Comparison of ENCODE assay signal across 9 cellular contexts in genomic region chr2:181305151-181306123, GRCh38.
A peak's percentile ranks its signal among the peaks of the same experiment; 100 is the strongest.
DNase-seq lines count a peak whose midpoint lies in the region; ATAC-seq, FAIRE-seq and TF ChIP-seq lines count a peak whose summit lies in the region.
"Had no signal": no experiment of that assay in that cellular context is flagged by ENCODE, and none has a peak within 500 bp of the region (broad histone marks: within the 10 kb centered on the region; RNA-seq: fewer than 3 reads in every experiment).

No MANE protein-coding gene starts in this region.

- H3K14ac ChIP-seq in trophoblast cell (ENCODE audit: low read length), result no peak overlapping the region

- H4K91ac ChIP-seq in trophoblast cell (ENCODE audit: low read depth, low read length), result no peak overlapping the region

- H3K36me3 ChIP-seq in BLaER1, result no peaks in the 10 kb centered on the region
- H3K36me3 ChIP-seq in astrocyte (ENCODE audit: insufficient read depth, low read length), result no peaks in the 10 kb centered on the region
- no peaks in the 10 kb centered on the region for H3K36me3 ChIP-seq in trophoblast cell (ENCODE audit: control insufficient read depth in 1 of 2, insufficient read depth in 2 of 2, low read length in 2 of 2)
- no peaks in the 10 kb centered on the region for H3K36me3 ChIP-seq in uterus

- no peak overlapping the region for H3K4ac ChIP-seq in trophoblast cell (ENCODE audit: low read depth, low read length)

- peak overlapping the region; percentile 61 for H3K23ac ChIP-seq in trophoblast cell (ENCODE audit: low read length)

- peak overlapping the region; percentile 85 for H3K4me2 ChIP-seq in BLaER1
- H3K4me2 ChIP-seq in astrocyte (ENCODE audit: low read length), result no peak overlapping the region
- no peak overlapping the region for H3K4me2 ChIP-seq in trophoblast cell (ENCODE audit: low read length)

- no peak for FAIRE-seq in astrocyte (lab: Jason Lieb, UNC)
- FAIRE-seq: H1 had no signal

- H4K20me1 ChIP-seq in BLaER1 (no peaks in the 10 kb centered on the region), astrocyte (ENCODE audit: insufficient read depth, low read length) (no peaks in the 10 kb centered on the region)

- H3K9ac ChIP-seq in BLaER1 (peak overlapping the region; percentile 78), astrocyte (ENCODE audit: low read length) (no peak overlapping the region), trophoblast cell (ENCODE audit: low read length) (no peak overlapping the region)

- no peaks in the 10 kb centered on the region for H3K9me3 Mint-ChIP-seq in astrocyte (ENCODE audit: unreplicated experiment)

- H2BK12ac ChIP-seq in trophoblast cell (ENCODE audit: low read length), result no peak overlapping the region

- no peak overlapping the region for H2BK5ac ChIP-seq in trophoblast cell (ENCODE audit: low read depth, low read length, poor library complexity)

- ATAC-seq in GM18868 (IDR thresholded peaks at IDR 0.05; ENCODE audit: unreplicated experiment), result peak; percentile 76
- ATAC-seq in HG02981 (IDR thresholded peaks at IDR 0.05; ENCODE audit: unreplicated experiment), result peak; percentile 85

- H3K9me3 ChIP-seq in BLaER1 (no peaks in the 10 kb centered on the region), astrocyte (ENCODE audit: insufficient read depth, low read depth, low read length) (no peaks in the 10 kb centered on the region), trophoblast cell (ENCODE audit: insufficient read depth, low read depth, low read length) (no peaks in the 10 kb centered on the region), uterus (no peaks in the 10 kb centered on the region)

- H3K4me1 Mint-ChIP-seq in astrocyte (ENCODE audit: low read depth, unreplicated experiment), result peaks cover 17% of the 10 kb centered on the region

- no peaks in the 10 kb centered on the region for H3K79me2 ChIP-seq in astrocyte (ENCODE audit: insufficient read depth, low read length)
- H3K79me2 ChIP-seq in trophoblast cell (ENCODE audit: control insufficient read depth, insufficient read depth, low read length, poor library complexity), result no peaks in the 10 kb centered on the region

- H3K27me3 Mint-ChIP-seq in astrocyte (ENCODE audit: low read depth, unreplicated experiment), result no peaks in the 10 kb centered on the region

- WGBS in trophoblast cell (ENCODE audit: extremely low coverage, insufficient coverage, insufficient read length), result no CpG with 5 or more reads among the region's 6 CpGs

- intact Hi-C loops in uterus (cut with DNase I; ENCODE audit: low total_unique reads), result no loop called here

- H2BK120ac ChIP-seq in trophoblast cell (ENCODE audit: insufficient read depth, low read length, poor library complexity), result no peak overlapping the region

- H3K4me3 Mint-ChIP-seq in astrocyte (ENCODE audit: unreplicated experiment), result no peak overlapping the region

- H3K18ac ChIP-seq in trophoblast cell (ENCODE audit: low read length), result no peak overlapping the region

- H3K27ac Mint-ChIP-seq in astrocyte (ENCODE audit: unreplicated experiment), result peak overlapping the region; percentile 27

- no peak overlapping the region for H4K12ac ChIP-seq in trophoblast cell (ENCODE audit: low read depth, low read length)

- H4K8ac ChIP-seq in trophoblast cell (ENCODE audit: low read depth, low read length), result no peak overlapping the region

- H3K4me1 ChIP-seq in BLaER1, result peaks cover 91% of the 10 kb centered on the region
- H3K4me1 ChIP-seq in astrocyte (ENCODE audit: insufficient read depth, low read length), result no peaks in the 10 kb centered on the region
- no peaks in the 10 kb centered on the region for H3K4me1 ChIP-seq in trophoblast cell (ENCODE audit: control insufficient read depth in 1 of 2, insufficient read depth in 2 of 2, low read length in 2 of 2)
- no peaks in the 10 kb centered on the region for H3K4me1 ChIP-seq in uterus

- no peak overlapping the region for H2AK5ac ChIP-seq in trophoblast cell (ENCODE audit: low read length)

- H3K27me3 ChIP-seq in BLaER1, result no peaks in the 10 kb centered on the region
- no peaks in the 10 kb centered on the region for H3K27me3 ChIP-seq in astrocyte (ENCODE audit: insufficient read depth, low read length)
- H3K27me3 ChIP-seq in trophoblast cell (ENCODE audit: insufficient read depth, low read length), result no peaks in the 10 kb centered on the region
- H3K27me3 ChIP-seq in uterus, result peaks cover 0 to 4% of the 10 kb centered on the region in 2 donors

- H3K27ac ChIP-seq in BLaER1 (peak overlapping the region; percentile 92), astrocyte (ENCODE audit: low read depth, low read length) (no peak overlapping the region), trophoblast cell (ENCODE audit: low read depth, low read length) (no peak overlapping the region), uterus (no peak overlapping the region)

- DNase-seq in NOMO-1 (lab: John Stamatoyannopoulos, UW; ENCODE audit: unreplicated experiment in 2 of 2) (peak; percentile 76 to 98), astrocyte (ENCODE audit: low read depth) (peak; percentile 39), trophoblast cell (no peak), NCI-H1092 (lab: John Stamatoyannopoulos, UW) (no peak), uterus (no peak)

- H3K4me3 ChIP-seq in BLaER1 (peak overlapping the region; percentile 51), astrocyte (ENCODE audit: insufficient read depth, low read depth, low read length) (no peak overlapping the region), trophoblast cell (ENCODE audit: low read depth, low read length) (no peak overlapping the region), uterus (no peak overlapping the region)

- TF ChIP-seq POLR2A in uterus (IDR thresholded peaks at IDR 0.05), result no peak

- TF ChIP-seq CTCF in astrocyte (IDR thresholded peaks at IDR 0.05; ENCODE audit: insufficient read depth, low read depth, low read length) (no peak), uterus (IDR thresholded peaks at IDR 0.05) (no peak)

- H2AFZ ChIP-seq in astrocyte (ENCODE audit: low read depth, low read length), result no peak overlapping the region
- H2AFZ ChIP-seq in trophoblast cell (ENCODE audit: insufficient read depth, low read length, poor library complexity), result no peak overlapping the region

- H3K79me1 ChIP-seq in trophoblast cell (ENCODE audit: low read length), result no peaks in the 10 kb centered on the region

- H3K36me3 Mint-ChIP-seq in astrocyte (ENCODE audit: low read depth, unreplicated experiment), result no peaks in the 10 kb centered on the region

Comparison
In these comparisons a context has a peak if more than half of its experiments do, and no peak if none do; other contexts are left out.
1. DNase-seq: peak in NOMO-1 (2 of 2) and astrocyte (single experiment); none in trophoblast cell (0 of 2), NCI-H1092 (single experiment) and uterus (0 of 2).